ENCODE assay signal across 18 cellular contexts in genomic region chr11:123671534-123671933, GRCh38. TPM values are rescaled to one million over a fixed set of nuclear protein-coding genes. Genes with fewer than 3 reads are reported as not detected.
"Had no signal": no experiment of that assay in that cellular context is flagged by ENCODE, and none has a peak within 500 bp of the region (broad histone marks: within the 10 kb centered on the region; RNA-seq: fewer than 3 reads in every experiment).

No MANE protein-coding gene starts in this region.

- H3K4me3 Mint-ChIP-seq: naive thymus-derived CD8-positive, alpha-beta T cell had no signal

- H3K9me3 ChIP-seq: colonic mucosa, esophagus squamous epithelium, gastroesophageal sphincter, suprapubic skin, tibial artery, upper lobe of left lung, uterus had no signal

- H3K4me1 ChIP-seq: colonic mucosa, esophagus squamous epithelium, gastroesophageal sphincter, suprapubic skin, tibial artery, upper lobe of left lung, uterus had no signal

- H3K36me3 ChIP-seq: colonic mucosa, esophagus squamous epithelium, gastroesophageal sphincter, suprapubic skin, tibial artery, upper lobe of left lung, uterus had no signal

- H3K4me1 Mint-ChIP-seq: naive thymus-derived CD8-positive, alpha-beta T cell had no signal

- H3K27me3 ChIP-seq: colonic mucosa, hepatocyte, suprapubic skin, tibial artery, upper lobe of left lung, uterus had no signal

- H2AFZ ChIP-seq: hepatocyte had no signal

- H3K4me3 ChIP-seq: colonic mucosa, esophagus squamous epithelium, gastroesophageal sphincter, hepatocyte, suprapubic skin, tibial artery, upper lobe of left lung, uterus had no signal

- H3K27ac ChIP-seq: colonic mucosa, esophagus squamous epithelium, gastroesophageal sphincter, hepatocyte, suprapubic skin, tibial artery, upper lobe of left lung, uterus had no signal

- DNase-seq: colonic mucosa; dermis blood vessel endothelial cell; esophagus squamous epithelium; foreskin fibroblast; kidney glomerular epithelial cell; naive thymus-derived CD8-positive, alpha-beta T cell; right cardiac atrium; small intestine; stimulated activated CD4-positive, alpha-beta T cell treated with anti-CD3 and anti-CD28 coated beads, Interleukin-12 subunit alpha, Interleukin-12 subunit beta, amount 100 ng/mL, for 4 hours; stimulated activated naive CD4-positive, alpha-beta T cell treated with Interleukin-2 at 50 U/mL for 16 hours; tibial artery; uterus had no signal

- H3K4me2 ChIP-seq: hepatocyte had no signal

- H3K79me2 ChIP-seq: hepatocyte had no signal

- H3K36me3 Mint-ChIP-seq: naive thymus-derived CD8-positive, alpha-beta T cell had no signal

- ATAC-seq: gastroesophageal sphincter; naive thymus-derived CD8-positive, alpha-beta T cell; right cardiac atrium had no signal

RNA-seq across cellular contexts. Expression of gene SCN3B, which starts 17.1 kb away (rescaled TPM):
- total RNA-seq: mononuclear cell; naive thymus-derived CD8-positive, alpha-beta T cell; osteocyte had no signal
